ENCODE assay signal across 1 cellular context in the genomic region with DNA sequence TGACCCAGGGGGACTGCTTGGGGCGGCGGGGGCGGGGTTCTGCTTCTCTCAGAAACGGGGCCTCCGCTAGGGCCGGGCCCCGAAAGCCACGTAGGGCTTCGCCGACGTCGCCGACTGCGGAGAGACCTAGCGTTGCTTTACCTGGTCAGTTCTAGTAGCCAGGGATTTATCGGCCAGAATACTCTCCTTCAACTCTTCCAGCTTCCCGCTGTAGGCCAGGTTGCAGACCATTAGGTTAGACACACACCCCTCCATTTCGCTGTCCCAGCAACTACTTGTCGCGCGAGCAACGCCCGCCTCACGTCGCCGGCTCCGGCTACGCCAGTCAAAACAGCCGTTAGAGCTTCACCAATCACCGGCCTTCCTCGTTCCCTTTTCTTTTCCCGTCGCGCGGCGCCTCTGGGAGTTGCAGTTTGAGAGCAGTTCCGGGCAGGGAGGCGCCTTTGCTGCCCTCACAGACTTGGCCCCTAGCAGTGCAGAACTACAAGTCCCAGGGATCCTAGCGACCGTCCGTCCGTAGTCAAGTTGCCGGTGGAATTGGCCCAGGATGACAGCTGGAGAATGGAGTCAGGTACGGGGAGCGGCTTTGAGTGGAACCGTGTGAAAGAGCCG.
TF ChIP-seq lines count a peak whose summit lies in the region.

A gene with protein sequence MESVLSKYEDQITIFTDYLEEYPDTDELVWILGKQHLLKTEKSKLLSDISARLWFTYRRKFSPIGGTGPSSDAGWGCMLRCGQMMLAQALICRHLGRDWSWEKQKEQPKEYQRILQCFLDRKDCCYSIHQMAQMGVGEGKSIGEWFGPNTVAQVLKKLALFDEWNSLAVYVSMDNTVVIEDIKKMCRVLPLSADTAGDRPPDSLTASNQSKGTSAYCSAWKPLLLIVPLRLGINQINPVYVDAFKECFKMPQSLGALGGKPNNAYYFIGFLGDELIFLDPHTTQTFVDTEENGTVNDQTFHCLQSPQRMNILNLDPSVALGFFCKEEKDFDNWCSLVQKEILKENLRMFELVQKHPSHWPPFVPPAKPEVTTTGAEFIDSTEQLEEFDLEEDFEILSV (plus strand): TSS at position 513 of the 612 bp plus-strand sequence. CDS start 49 bp downstream, at position 562.
A gene with protein sequence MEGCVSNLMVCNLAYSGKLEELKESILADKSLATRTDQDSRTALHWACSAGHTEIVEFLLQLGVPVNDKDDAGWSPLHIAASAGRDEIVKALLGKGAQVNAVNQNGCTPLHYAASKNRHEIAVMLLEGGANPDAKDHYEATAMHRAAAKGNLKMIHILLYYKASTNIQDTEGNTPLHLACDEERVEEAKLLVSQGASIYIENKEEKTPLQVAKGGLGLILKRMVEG (minus strand): TSS at position 277 of the 612 bp plus-strand sequence. CDS start 22 bp downstream, at position 255.

TF ChIP-seq in HepG2, 621 proteins besides CTCF, POLR2A, EP300 and RAD21 (continued from another document and continues in another):
- TF ChIP-seq, protein P1, sequence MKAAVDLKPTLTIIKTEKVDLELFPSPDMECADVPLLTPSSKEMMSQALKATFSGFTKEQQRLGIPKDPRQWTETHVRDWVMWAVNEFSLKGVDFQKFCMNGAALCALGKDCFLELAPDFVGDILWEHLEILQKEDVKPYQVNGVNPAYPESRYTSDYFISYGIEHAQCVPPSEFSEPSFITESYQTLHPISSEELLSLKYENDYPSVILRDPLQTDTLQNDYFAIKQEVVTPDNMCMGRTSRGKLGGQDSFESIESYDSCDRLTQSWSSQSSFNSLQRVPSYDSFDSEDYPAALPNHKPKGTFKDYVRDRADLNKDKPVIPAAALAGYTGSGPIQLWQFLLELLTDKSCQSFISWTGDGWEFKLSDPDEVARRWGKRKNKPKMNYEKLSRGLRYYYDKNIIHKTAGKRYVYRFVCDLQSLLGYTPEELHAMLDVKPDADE (CRISPR knock-in tag; IDR thresholded peaks at IDR 0.05) = no peak
- TF ChIP-seq NR2C2 (CRISPR knock-in tag; IDR thresholded peaks at IDR 0.05; ENCODE audit: borderline replicate concordance) (peak; percentile 76), GATAD1 (CRISPR knock-in tag; IDR thresholded peaks at IDR 0.05) (peak; percentile 67), ZSCAN25 (CRISPR knock-in tag; IDR thresholded peaks at IDR 0.05) (no peak; the same call in 1 of the 2 replicates), HNRNPLL (IDR thresholded peaks at IDR 0.05; ENCODE audit: low read depth, low read length, poor library complexity, severe bottlenecking) (peak; percentile 75), ZNF143 (CRISPR knock-in tag; IDR thresholded peaks at IDR 0.05) (peak; percentile 95), HMGXB4 (CRISPR knock-in tag; IDR thresholded peaks at IDR 0.05; ENCODE audit: borderline replicate concordance in 1 of 2, low read depth in 1 of 2) (peak in 1 of 2 experiments; percentile 31; a peak in 1 of 4 replicates), NR2F2 (IDR thresholded peaks at IDR 0.05; ENCODE audit: borderline replicate concordance, low read depth) (no peak), PHF8 (CRISPR knock-in tag; IDR thresholded peaks at IDR 0.05) (peak; percentile 86), HBP1 (CRISPR knock-in tag; IDR thresholded peaks at IDR 0.05; ENCODE audit: low read depth) (no peak), ZNF713 (CRISPR knock-in tag; IDR thresholded peaks at IDR 0.05) (no peak), GLI4 (CRISPR knock-in tag; IDR thresholded peaks at IDR 0.05; ENCODE audit: borderline replicate concordance) (no peak), RERE (CRISPR knock-in tag; IDR thresholded peaks at IDR 0.05; ENCODE audit: low read depth) (no peak), ZGPAT (CRISPR knock-in tag; IDR thresholded peaks at IDR 0.05) (0 out of 2 replicates have a peak, but pooled peaks have one; percentile 21), YEATS2 (CRISPR knock-in tag; IDR thresholded peaks at IDR 0.05; ENCODE audit: borderline replicate concordance) (peak; percentile 30; the same call in 1 of the 2 replicates), ZNF574 (CRISPR knock-in tag; IDR thresholded peaks at IDR 0.05) (peak; percentile 66), GABPB1 (CRISPR knock-in tag; IDR thresholded peaks at IDR 0.05) (peak; percentile 90), HOXA5 (CRISPR knock-in tag; IDR thresholded peaks at IDR 0.05) (0 out of 2 replicates have a peak, but pooled peaks have one; percentile 30), PHF20 (CRISPR knock-in tag; IDR thresholded peaks at IDR 0.05) (peak; percentile 51), MTF2 (CRISPR knock-in tag; IDR thresholded peaks at IDR 0.05; ENCODE audit: borderline replicate concordance) (no peak), PRDM10 (CRISPR knock-in tag; IDR thresholded peaks at IDR 0.05; ENCODE audit: low read depth) (no peak), ZNF891 (CRISPR knock-in tag; IDR thresholded peaks at IDR 0.05) (peak; percentile 78; the same call in 1 of the 2 replicates), THAP11 (CRISPR knock-in tag; IDR thresholded peaks at IDR 0.05) (peak; percentile 98), KMT2B (CRISPR knock-in tag; IDR thresholded peaks at IDR 0.05) (peak; percentile 40; the same call in 1 of the 2 replicates), SIX4 (CRISPR knock-in tag; IDR thresholded peaks at IDR 0.05) (no peak)
- TF ChIP-seq, protein P2, sequence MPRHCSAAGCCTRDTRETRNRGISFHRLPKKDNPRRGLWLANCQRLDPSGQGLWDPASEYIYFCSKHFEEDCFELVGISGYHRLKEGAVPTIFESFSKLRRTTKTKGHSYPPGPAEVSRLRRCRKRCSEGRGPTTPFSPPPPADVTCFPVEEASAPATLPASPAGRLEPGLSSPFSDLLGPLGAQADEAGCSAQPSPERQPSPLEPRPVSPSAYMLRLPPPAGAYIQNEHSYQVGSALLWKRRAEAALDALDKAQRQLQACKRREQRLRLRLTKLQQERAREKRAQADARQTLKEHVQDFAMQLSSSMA (CRISPR knock-in tag; IDR thresholded peaks at IDR 0.05) = no peak
